ENCODE assay signal across 1 cellular context in genomic region chr2:44137872-44138551, GRCh38.
TF ChIP-seq lines count a peak whose summit lies in the region.

No MANE protein-coding gene starts in this region.

TF ChIP-seq in HepG2, 621 proteins besides CTCF, POLR2A, EP300 and RAD21 (continued from another document):
- TF ChIP-seq TFDP1 (CRISPR knock-in tag; IDR thresholded peaks at IDR 0.05; ENCODE audit: borderline replicate concordance) (no peak), CEBPB (IDR thresholded peaks at IDR 0.05; ENCODE audit: borderline replicate concordance, low read depth, low read length) (0 out of 2 replicates have a peak, but pooled peaks have one; percentile 3)
